1 cellular context compared by ENCODE assay signal in genomic region chrX:40094900-40095587, GRCh38.
A peak's percentile ranks its signal among the peaks of the same experiment; 100 is the strongest.
TF ChIP-seq lines count a peak whose summit lies in the region.

No MANE protein-coding gene starts in this region.

TF ChIP-seq in HEK293, 187 proteins besides CTCF, POLR2A, EP300 and RAD21 (continued from another document):
- peak; percentile 69 for TF ChIP-seq PRDM4 (tag by site-specific recombination; IDR thresholded peaks at IDR 0.05)
- no peak for TF ChIP-seq ZNF621 (tag by site-specific recombination; IDR thresholded peaks at IDR 0.05)
- no peak for TF ChIP-seq ZNF362 (tag by site-specific recombination; IDR thresholded peaks at IDR 0.05)
- TF ChIP-seq ZNF416 (tag by site-specific recombination; IDR thresholded peaks at IDR 0.05): no peak
- no peak for TF ChIP-seq ZBTB7A (tag by site-specific recombination; IDR thresholded peaks at IDR 0.05; ENCODE audit: low read depth)
- no peak for TF ChIP-seq ELK4 (IDR thresholded peaks at IDR 0.05; ENCODE audit: borderline replicate concordance, low read depth, low read length)
- TF ChIP-seq MZF1 (tag by site-specific recombination; IDR thresholded peaks at IDR 0.05; ENCODE audit: borderline replicate concordance): no peak
- TF ChIP-seq BCL6B (tag by site-specific recombination; IDR thresholded peaks at IDR 0.05): no peak
- no peak for TF ChIP-seq ZNF223 (tag by site-specific recombination; IDR thresholded peaks at IDR 0.05)
- TF ChIP-seq ZNF2 (tag by site-specific recombination; IDR thresholded peaks at IDR 0.05): no peak
- TF ChIP-seq ZFHX2 (tag by site-specific recombination; conservative IDR thresholded peaks at IDR 0.05): 0 out of 2 replicates have a peak, but pooled peaks have one; percentile 46
- TF ChIP-seq PRDM6 (tag by site-specific recombination; IDR thresholded peaks at IDR 0.05): no peak
- peak; percentile 0; the same call in 1 of the 2 replicates for TF ChIP-seq ZBTB8A (tag by site-specific recombination; IDR thresholded peaks at IDR 0.05)
- 0 out of 2 replicates have a peak, but pooled peaks have one; percentile 44 for TF ChIP-seq ZNF639 (tag by site-specific recombination; IDR thresholded peaks at IDR 0.05)
- no peak for TF ChIP-seq ZNF501 (tag by site-specific recombination; IDR thresholded peaks at IDR 0.05)
- no peak for TF ChIP-seq ZBTB20 (tag by site-specific recombination; IDR thresholded peaks at IDR 0.05)
- no peak for TF ChIP-seq HOXC10 (CRISPR knock-in tag; IDR thresholded peaks at IDR 0.05)
- TF ChIP-seq ZNF354C (tag by site-specific recombination; IDR thresholded peaks at IDR 0.05; ENCODE audit: borderline replicate concordance, low read depth): no peak
- TF ChIP-seq ZNF555 (tag by site-specific recombination; conservative IDR thresholded peaks at IDR 0.05): no peak
- TF ChIP-seq TCF7L2 (IDR thresholded peaks at IDR 0.05; ENCODE audit: borderline replicate concordance, low read depth, low read length): no peak; the same call in 1 of the 2 replicates
- no peak for TF ChIP-seq ZNF580 (tag by site-specific recombination; IDR thresholded peaks at IDR 0.05)
- no peak for TF ChIP-seq ZNF121 (tag by site-specific recombination; IDR thresholded peaks at IDR 0.05)
- TF ChIP-seq AEBP2 (tag by site-specific recombination; IDR thresholded peaks at IDR 0.05; ENCODE audit: borderline replicate concordance): no peak
- no peak for TF ChIP-seq ZNF423 (tag by site-specific recombination; IDR thresholded peaks at IDR 0.05)
- peak; percentile 14; the same call in 1 of the 2 replicates for TF ChIP-seq FEZF1 (tag by site-specific recombination; IDR thresholded peaks at IDR 0.05)
- TF ChIP-seq ZNF133 (tag by site-specific recombination; IDR thresholded peaks at IDR 0.05): no peak
- TF ChIP-seq YY2 (tag by site-specific recombination; IDR thresholded peaks at IDR 0.05): no peak
- peak; percentile 19; the same call in 1 of the 2 replicates for TF ChIP-seq ZNF843 (tag by site-specific recombination; IDR thresholded peaks at IDR 0.05)
- TF ChIP-seq ZNF433 (tag by site-specific recombination; IDR thresholded peaks at IDR 0.05; ENCODE audit: low read depth): no peak
- no peak; the same call in 1 of the 2 replicates for TF ChIP-seq PRDM10 (tag by site-specific recombination; IDR thresholded peaks at IDR 0.05)
- TF ChIP-seq ZNF221 (tag by site-specific recombination; IDR thresholded peaks at IDR 0.05; ENCODE audit: borderline replicate concordance): no peak
- no peak for TF ChIP-seq ZNF560 (tag by site-specific recombination; IDR thresholded peaks at IDR 0.05; ENCODE audit: borderline replicate concordance)
- no peak for TF ChIP-seq ZNF571 (tag by site-specific recombination; IDR thresholded peaks at IDR 0.05)
- no peak for TF ChIP-seq ZNF701 (tag by site-specific recombination; IDR thresholded peaks at IDR 0.05)
- peak; percentile 23; the same call in 1 of the 2 replicates for TF ChIP-seq HIC1 (tag by site-specific recombination; IDR thresholded peaks at IDR 0.05)
- TF ChIP-seq ZBTB1 (tag by site-specific recombination; IDR thresholded peaks at IDR 0.05): 0 out of 2 replicates have a peak, but pooled peaks have one; percentile 59
- no peak for TF ChIP-seq ZSCAN5A (tag by site-specific recombination; IDR thresholded peaks at IDR 0.05)
- TF ChIP-seq ZNF514 (tag by site-specific recombination; IDR thresholded peaks at IDR 0.05): no peak
- no peak for TF ChIP-seq SP3 (tag by site-specific recombination; IDR thresholded peaks at IDR 0.05)
- TF ChIP-seq ZXDB (tag by site-specific recombination; IDR thresholded peaks at IDR 0.05): peak; percentile 43
